ENCODE assay signal across 7 cellular contexts in the genomic region with DNA sequence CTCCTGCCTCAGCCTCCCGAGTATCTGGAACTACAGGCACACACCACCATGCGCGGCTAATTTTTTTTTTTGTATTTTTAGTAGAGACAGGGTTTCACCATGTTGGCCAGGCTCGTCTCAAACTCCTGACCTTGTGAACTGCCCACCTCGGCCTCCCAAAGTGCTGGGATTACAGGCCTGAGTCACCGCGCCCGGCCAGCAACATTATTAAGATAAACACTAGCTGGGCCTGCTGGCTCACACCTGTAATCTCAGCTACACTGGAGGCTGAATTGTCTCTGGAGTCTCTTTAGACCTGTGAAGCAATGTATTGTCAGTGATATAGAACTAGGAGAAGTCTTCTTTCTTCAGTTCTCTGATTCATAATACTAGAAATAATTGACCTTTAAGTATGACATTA. TPM values are rescaled to one million over a fixed set of nuclear protein-coding genes. Genes with fewer than 3 reads are reported as not detected.
"Had no signal": no experiment of that assay in that cellular context is flagged by ENCODE, and none has a peak within 500 bp of the region (broad histone marks: within the 10 kb centered on the region; RNA-seq: fewer than 3 reads in every experiment).

No MANE protein-coding gene starts in this region.

RNA-seq across cellular contexts. Expression of a gene that starts 32.1 kb away (rescaled TPM):
- total RNA-seq: dermis microvascular lymphatic vessel endothelial cell, endodermal cell, foreskin keratinocyte, hepatocyte, kidney epithelial cell, lung microvascular endothelial cell had no signal
- polyA plus RNA-seq: foreskin keratinocyte, hepatocyte, keratinocyte had no signal
